8 cellular contexts compared by ENCODE assay signal in genomic region chr17:70552230-70552981, GRCh38.
DNase-seq lines count a peak whose midpoint lies in the region; ATAC-seq and TF ChIP-seq lines count a peak whose summit lies in the region.

No MANE protein-coding gene starts in this region.

- H3K36me3 ChIP-seq in ACC112 (ENCODE audit: insufficient read depth, low read length) (no peaks in the 10 kb centered on the region), hepatocyte (replicated peaks; ENCODE audit: insufficient read depth, low read depth) (no peaks in the 10 kb centered on the region)

- H3K27me3 ChIP-seq in ACC112 (ENCODE audit: insufficient read depth, low read length) (no peaks in the 10 kb centered on the region), hepatocyte (peaks cover 2% of the 10 kb centered on the region)

- H3K4me1 ChIP-seq in ACC112 (ENCODE audit: control insufficient read depth, insufficient read depth, low read length, unreplicated experiment) (no peaks in the 10 kb centered on the region), hepatocyte (ENCODE audit: insufficient read depth) (no peaks in the 10 kb centered on the region)

- peak; percentile 68 for TF ChIP-seq CTCF in hepatocyte (IDR thresholded peaks at IDR 0.05; ENCODE audit: poor library complexity)

- peak; percentile 49 for ATAC-seq in GM18907 (IDR thresholded peaks at IDR 0.05; ENCODE audit: unreplicated experiment)

- H3K27ac ChIP-seq in ACC112 (ENCODE audit: low read depth, low read length), result no peak overlapping the region
- no peak overlapping the region for H3K27ac ChIP-seq in hepatocyte

- peak overlapping the region; percentile 24; the same call in 1 of the 2 replicates for H3K4me3 ChIP-seq in ACC112 (ENCODE audit: low read depth, low read length)
- no peak overlapping the region for H3K4me3 ChIP-seq in hepatocyte

- H2AFZ ChIP-seq in ACC112 (ENCODE audit: low read length, unreplicated experiment) (no peak overlapping the region), hepatocyte (no peak overlapping the region)

- H3K9me3 ChIP-seq in hepatocyte (ENCODE audit: low read depth), result no peaks in the 10 kb centered on the region

- H3K4me2 ChIP-seq in hepatocyte, result no peak overlapping the region

- DNase-seq in NCI-H2227 (lab: John Stamatoyannopoulos, UW; ENCODE audit: unreplicated experiment), result peak; percentile 61
- DNase-seq in amniotic stem cell (lab: John Stamatoyannopoulos, UW), result peak; percentile 40
- DNase-seq in hepatocyte (ENCODE audit: low spot score), result peak; percentile 72
- DNase-seq in smooth muscle cell of the brain vasculature (ENCODE audit: low read depth, low spot score), result peak; percentile 24
- no peak for DNase-seq in DMS79 treated with DMSO at 0.1 percent for 48 hours (lab: John Stamatoyannopoulos, UW)
- DNase-seq in cortex of kidney (lab: John Stamatoyannopoulos, UW), result no peak

- H3K79me2 ChIP-seq in ACC112 (ENCODE audit: control insufficient read depth, insufficient read depth, low read length, unreplicated experiment), result no peaks in the 10 kb centered on the region
- no peaks in the 10 kb centered on the region for H3K79me2 ChIP-seq in hepatocyte

- H3K9me2 ChIP-seq in hepatocyte (replicated peaks; ENCODE audit: insufficient read depth), result no peaks in the 10 kb centered on the region

- no peaks in the 10 kb centered on the region for H4K20me1 ChIP-seq in hepatocyte (ENCODE audit: insufficient read depth, poor library complexity, severe bottlenecking)

- 22% methylated on average over 8 of the region's 8 CpGs for WGBS in hepatocyte (ENCODE audit: low lambda C conversion rate, missing lambda C conversion rate)

Comparison
In these comparisons a context has a peak if more than half of its experiments do, and no peak if none do; other contexts are left out.
1. DNase-seq: peak in NCI-H2227 (single experiment), amniotic stem cell (single experiment), hepatocyte (single experiment) and smooth muscle cell of the brain vasculature (single experiment); none in DMS79 treated with DMSO at 0.1 percent for 48 hours (single experiment) and cortex of kidney (single experiment).